In the genomic region with DNA sequence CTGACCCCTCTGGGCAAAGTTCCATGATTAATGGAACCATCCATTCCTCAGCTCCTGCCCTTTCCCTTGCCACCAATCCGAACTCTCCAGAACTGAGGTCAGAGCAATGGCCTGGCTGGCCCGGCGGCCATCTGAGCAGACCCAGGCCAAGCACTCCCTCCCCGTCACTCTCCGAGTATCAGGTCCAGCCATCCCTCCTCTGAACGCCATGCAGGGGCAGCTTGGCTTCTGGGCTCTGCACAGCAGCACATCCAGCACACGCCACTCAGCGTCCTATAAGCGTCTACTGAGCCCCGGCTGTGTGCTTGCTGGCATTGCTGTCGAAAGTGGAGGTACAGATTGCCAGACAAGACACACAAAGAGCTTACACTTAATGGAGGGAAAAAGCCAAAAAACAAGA, we compare ENCODE assay signal across 28 cellular contexts. TPM values are rescaled to one million over a fixed set of nuclear protein-coding genes. Genes with fewer than 3 reads are reported as not detected.
DNase-seq lines count a peak whose midpoint lies in the region; ATAC-seq and TF ChIP-seq lines count a peak whose summit lies in the region.
"Had no signal": no experiment of that assay in that cellular context is flagged by ENCODE, and none has a peak within 500 bp of the region (broad histone marks: within the 10 kb centered on the region; RNA-seq: fewer than 3 reads in every experiment).

No MANE protein-coding gene starts in this region.

- peaks cover 24 to 56% (median 46%) of the 10 kb centered on the region in 10 experiments for H3K4me1 ChIP-seq in BLaER1 treated with 17β-estradiol and CSF1 and Interleukin-3, amounts not matched to agents 10 nM and 100 nM
- peaks cover 15% of the 10 kb centered on the region for H3K4me1 ChIP-seq in IMR-90 (ENCODE audit: control insufficient read depth, insufficient read depth, low read length)
- H3K4me1 ChIP-seq in osteoblast (ENCODE audit: insufficient read depth, low read length) = peaks cover 4% of the 10 kb centered on the region
- H3K4me1 ChIP-seq: breast epithelium, psoas muscle, uterus had no signal

- peak overlapping the region; percentile 31 to 90; a peak in 2 of 4 replicates for H4K8ac ChIP-seq in IMR-90 (ENCODE audit: low read depth in 2 of 2, low read length in 2 of 2)

- H4K5ac ChIP-seq in IMR-90 (ENCODE audit: low read depth, low read length) = peak overlapping the region; percentile 42

- DNase-seq in IMR-90 (no peak), left lobe of liver (ENCODE audit: low spot score) (no peak), osteoblast (ENCODE audit: insufficient read length, low spot score, missing footprints) (no peak), left colon (no peak), T-helper 9 cell (no peak)
- no peak for DNase-seq in stimulated activated naive B cell treated with anti-CD40 and anti-IgM and Interleukin-4, amounts not matched to agents 10 μg/mL and 1 μg/mL and 100 μg/mL, for 72 hours
- DNase-seq: activated CD4-positive, alpha-beta T cell treated with anti-CD3 and anti-CD28 coated beads, Interleukin-2, amount 50 U/mL, for 1 hour; activated effector memory CD4-positive, alpha-beta T cell treated with Interleukin-2 at 50 U/mL for 16 hours; activated T-cell treated with anti-CD3 and anti-CD28 coated beads, Interleukin-2, amount 50 U/mL, for 1 hour; BE2C; COR-L47; hypothalamus; Kasumi-1; mesendoderm; NCI-H1417 treated with DMSO at 0.1 percent for 48 hours; NCI-H2029 treated with DMSO at 0.1 percent for 48 hours; NCI-H526 treated with DMSO at 0.1 percent for 48 hours; NK-92 treated with Interleukin-12 subunit alpha and Interleukin-12 subunit beta, amount 100 ng/mL, for 24 hours; PC-3; psoas muscle; SHP77; uterus had no signal

- H3K79me2 ChIP-seq in osteoblast (ENCODE audit: insufficient read depth, low read length) = no peaks in the 10 kb centered on the region

- no peak overlapping the region for H3K4me3 Mint-ChIP-seq in stimulated activated naive B cell treated with anti-CD40 and anti-IgM and Interleukin-4, amounts not matched to agents 10 μg/mL and 1 μg/mL and 100 μg/mL, for 72 hours
- H3K4me3 Mint-ChIP-seq: activated naive CD8-positive, alpha-beta T cell; stimulated activated memory B cell treated with anti-CD40 and anti-IgM and Interleukin-4, amounts not matched to agents 10 μg/mL and 1 μg/mL and 100 μg/mL, for 72 hours had no signal

- peak overlapping the region; percentile 18 for H2BK5ac ChIP-seq in IMR-90 (ENCODE audit: low read depth, low read length, poor library complexity, severe bottlenecking)

- peak overlapping the region; percentile 15 for H2AK9ac ChIP-seq in IMR-90 (replicated peaks; ENCODE audit: low read depth, low read length, poor library complexity)

- peak overlapping the region in 9 of 11 experiments; percentile 36 to 72 (median 56); a peak in 15 of 22 replicates for H3K27ac ChIP-seq in BLaER1 treated with 17β-estradiol and CSF1 and Interleukin-3, amounts not matched to agents 10 nM and 100 nM
- H3K27ac ChIP-seq in IMR-90 (ENCODE audit: insufficient read depth, low read length) = no peak overlapping the region
- H3K27ac ChIP-seq in osteoblast (ENCODE audit: low read depth, low read length) = no peak overlapping the region
- H3K27ac ChIP-seq: breast epithelium, psoas muscle, suprapubic skin, uterus had no signal

- H3K14ac ChIP-seq in IMR-90 (replicated peaks; ENCODE audit: low read depth, low read length) = peak overlapping the region; percentile 87

- POLR2A ChIA-PET in IMR-90 (lab: Charles Lee; ENCODE audit: unreplicated experiment) = no interaction called here

- peaks cover 15% of the 10 kb centered on the region for H3K9me1 ChIP-seq in IMR-90 (ENCODE audit: insufficient read depth, low read length)

- in situ Hi-C loops in IMR-90 (cut with MboI; ENCODE audit: low sequenced_read_pairs) = no loop called here

- no peak overlapping the region for H3K27ac Mint-ChIP-seq in stimulated activated naive B cell treated with anti-CD40 and anti-IgM and Interleukin-4, amounts not matched to agents 10 μg/mL and 1 μg/mL and 100 μg/mL, for 72 hours
- H3K27ac Mint-ChIP-seq: activated naive CD8-positive, alpha-beta T cell; stimulated activated memory B cell treated with anti-CD40 and anti-IgM and Interleukin-4, amounts not matched to agents 10 μg/mL and 1 μg/mL and 100 μg/mL, for 72 hours had no signal

- peaks cover 0 to 25% (median 15%) of the 10 kb centered on the region in 11 experiments; a peak in 15 of 22 replicates for H3K9me3 ChIP-seq in BLaER1 treated with 17β-estradiol and CSF1 and Interleukin-3, amounts not matched to agents 10 nM and 100 nM (replicated peaks in 1 of 11)
- H3K9me3 ChIP-seq in IMR-90 (ENCODE audit: control insufficient read depth, insufficient read depth, low read length) (no peaks in the 10 kb centered on the region), osteoblast (ENCODE audit: low read depth, low read length) (no peaks in the 10 kb centered on the region)
- H3K9me3 ChIP-seq: BE2C, breast epithelium, psoas muscle, suprapubic skin, uterus had no signal

- TF ChIP-seq CTCF in IMR-90 (conservative IDR thresholded peaks at IDR 0.05; ENCODE audit: low read depth, low read length) (no peak), osteoblast (IDR thresholded peaks at IDR 0.05; ENCODE audit: extremely low read depth, low read depth, low read length) (no peak)

- no peak overlapping the region for H3K56ac ChIP-seq in IMR-90 (ENCODE audit: extremely low read depth, insufficient read depth, low read length)

- no peaks in the 10 kb centered on the region for H3K36me3 ChIP-seq in BLaER1 treated with 17β-estradiol and CSF1 and Interleukin-3, amounts not matched to agents 10 nM and 100 nM
- H3K36me3 ChIP-seq in IMR-90 (ENCODE audit: control insufficient read depth, insufficient read depth, low read length) = no peaks in the 10 kb centered on the region
- H3K36me3 ChIP-seq in osteoblast (ENCODE audit: insufficient read depth, low read length) = no peaks in the 10 kb centered on the region
- H3K36me3 ChIP-seq: BE2C, breast epithelium, suprapubic skin, uterus had no signal

- intact Hi-C loops in IMR-90 (cut with micrococcal nuclease) = no loop called here
- intact Hi-C loops in left colon (cut with DNase I, micrococcal nuclease) = no loop called here

- no TSS peak for BruUV-seq in IMR-90 (replicated peaks; lab: Mats Ljungman, UMichigan)

- dilution Hi-C loops in IMR-90 (cut with HindIII; ENCODE audit: low sequenced_read_pairs, unreplicated experiment) = no loop called here

- H3K18ac ChIP-seq in IMR-90 (ENCODE audit: low read depth, low read length) = peak overlapping the region; percentile 2; the same call in 1 of the 2 replicates

- peak overlapping the region; percentile 89 for H2AK5ac ChIP-seq in IMR-90 (ENCODE audit: low read depth, low read length)

- no peaks in the 10 kb centered on the region for H3K9me3 Mint-ChIP-seq in stimulated activated naive B cell treated with anti-CD40 and anti-IgM and Interleukin-4, amounts not matched to agents 10 μg/mL and 1 μg/mL and 100 μg/mL, for 72 hours
- H3K9me3 Mint-ChIP-seq: stimulated activated memory B cell treated with anti-CD40 and anti-IgM and Interleukin-4, amounts not matched to agents 10 μg/mL and 1 μg/mL and 100 μg/mL, for 72 hours had no signal

- H2BK20ac ChIP-seq in IMR-90 (ENCODE audit: low read depth, low read length) = peak overlapping the region; percentile 92

- peak overlapping the region; percentile 66 for H4K91ac ChIP-seq in IMR-90 (ENCODE audit: insufficient read depth, low read depth, low read length)

- peak overlapping the region; percentile 34; the same call in 1 of the 3 replicates for H2BK15ac ChIP-seq in IMR-90 (ENCODE audit: low read depth, low read length)

- peak overlapping the region; percentile 92 for H2BK120ac ChIP-seq in IMR-90 (ENCODE audit: low read depth, low read length)

- H3K79me1 ChIP-seq in IMR-90 (ENCODE audit: low read depth in 1 of 2, low read length in 2 of 2) = no peaks in the 10 kb centered on the region

- H3K27me3 Mint-ChIP-seq in stimulated activated naive B cell treated with anti-CD40 and anti-IgM and Interleukin-4, amounts not matched to agents 10 μg/mL and 1 μg/mL and 100 μg/mL, for 72 hours = peaks cover 21 to 24% of the 10 kb centered on the region in 2 donors
- H3K27me3 Mint-ChIP-seq: activated naive CD8-positive, alpha-beta T cell; stimulated activated memory B cell treated with anti-CD40 and anti-IgM and Interleukin-4, amounts not matched to agents 10 μg/mL and 1 μg/mL and 100 μg/mL, for 72 hours had no signal

- CTCF ChIA-PET in IMR-90 (lab: Yijun Ruan, JAX) = no interaction called here

- H3K4me3 ChIP-seq in BLaER1 treated with 17β-estradiol and CSF1 and Interleukin-3, amounts not matched to agents 10 nM and 100 nM = no peak overlapping the region
- no peak overlapping the region for H3K4me3 ChIP-seq in IMR-90 (ENCODE audit: insufficient read depth, low read depth, low read length)
- no peak overlapping the region for H3K4me3 ChIP-seq in osteoblast (ENCODE audit: insufficient read depth, low read length)
- H3K4me3 ChIP-seq: breast epithelium, psoas muscle, suprapubic skin, uterus had no signal

- no peaks in the 10 kb centered on the region for H4K20me1 ChIP-seq in BLaER1 treated with 17β-estradiol and CSF1 and Interleukin-3, amounts not matched to agents 10 nM and 100 nM
- H4K20me1 ChIP-seq in IMR-90 (ENCODE audit: insufficient read depth, low read length) = no peaks in the 10 kb centered on the region
- H4K20me1 ChIP-seq in osteoblast (ENCODE audit: insufficient read depth, low read length) = no peaks in the 10 kb centered on the region

- ATAC-seq in IMR-90 (ENCODE audit: low read depth) (no peak), left lobe of liver (peak; percentile 19), left colon (no peak)
- ATAC-seq in stimulated activated naive B cell treated with anti-CD40 and anti-IgM and Interleukin-4, amounts not matched to agents 10 μg/mL and 1 μg/mL and 100 μg/mL, for 72 hours (replicated peaks) = no peak
- ATAC-seq: HCT116; PC-3; psoas muscle; stimulated activated memory B cell treated with anti-CD40 and anti-IgM and Interleukin-4, amounts not matched to agents 10 μg/mL and 1 μg/mL and 100 μg/mL, for 72 hours had no signal

- peak overlapping the region; percentile 68 to 87 (median 76); a peak in 19 of 22 replicates for H3K4me2 ChIP-seq in BLaER1 treated with 17β-estradiol and CSF1 and Interleukin-3, amounts not matched to agents 10 nM and 100 nM
- H3K4me2 ChIP-seq in IMR-90 (ENCODE audit: low read depth, low read length) = no peak overlapping the region
- H3K4me2 ChIP-seq in osteoblast (ENCODE audit: insufficient read depth, low read length) = no peak overlapping the region

- H3K4me1 Mint-ChIP-seq in stimulated activated naive B cell treated with anti-CD40 and anti-IgM and Interleukin-4, amounts not matched to agents 10 μg/mL and 1 μg/mL and 100 μg/mL, for 72 hours = peaks cover 7 to 14% of the 10 kb centered on the region in 2 donors
- H3K4me1 Mint-ChIP-seq: stimulated activated memory B cell treated with anti-CD40 and anti-IgM and Interleukin-4, amounts not matched to agents 10 μg/mL and 1 μg/mL and 100 μg/mL, for 72 hours had no signal

- H3K36me3 Mint-ChIP-seq in stimulated activated naive B cell treated with anti-CD40 and anti-IgM and Interleukin-4, amounts not matched to agents 10 μg/mL and 1 μg/mL and 100 μg/mL, for 72 hours = no peaks in the 10 kb centered on the region
- H3K36me3 Mint-ChIP-seq: activated naive CD8-positive, alpha-beta T cell; stimulated activated memory B cell treated with anti-CD40 and anti-IgM and Interleukin-4, amounts not matched to agents 10 μg/mL and 1 μg/mL and 100 μg/mL, for 72 hours had no signal

- TF ChIP-seq RAD21 in IMR-90 (IDR thresholded peaks at IDR 0.05; ENCODE audit: low read length) = no peak

- peak overlapping the region; percentile 92 for H3K4ac ChIP-seq in IMR-90 (ENCODE audit: low read depth, low read length)

- H2AFZ ChIP-seq in IMR-90 (replicated peaks; ENCODE audit: low read length, poor library complexity) (peak overlapping the region; percentile 73), osteoblast (ENCODE audit: low read length) (peak overlapping the region; percentile 36)

- H3K23ac ChIP-seq in IMR-90 (ENCODE audit: low read depth, low read length) = peak overlapping the region; percentile 16; the same call in 1 of the 2 replicates

- WGBS in IMR-90 (ENCODE audit: extremely low coverage in 2 of 2, insufficient read length in 1 of 2), 2 experiments = no CpG with 5 or more reads among the region's 11 CpGs

- H3K27me3 ChIP-seq in BLaER1 treated with 17β-estradiol and CSF1 and Interleukin-3, amounts not matched to agents 10 nM and 100 nM = no peaks in the 10 kb centered on the region
- H3K27me3 ChIP-seq in IMR-90 (ENCODE audit: control insufficient read depth, insufficient read depth, low read length) (no peaks in the 10 kb centered on the region), osteoblast (ENCODE audit: insufficient read depth, low read length) (no peaks in the 10 kb centered on the region)
- H3K27me3 ChIP-seq: BE2C, breast epithelium, suprapubic skin, uterus had no signal

- TF ChIP-seq POLR2A in IMR-90 (IDR thresholded peaks at IDR 0.05; ENCODE audit: low read depth, low read length) = no peak

- H3K9ac ChIP-seq in BLaER1 treated with 17β-estradiol and CSF1 and Interleukin-3, amounts not matched to agents 10 nM and 100 nM = peak overlapping the region in 3 of 11 experiments; percentile 26 to 49 (median 40); a peak in 4 of 22 replicates
- no peak overlapping the region for H3K9ac ChIP-seq in IMR-90 (ENCODE audit: low read depth, low read length)

RNA-seq across cellular contexts. Expression of gene VWF, which starts 34.3 kb away (rescaled TPM):
- total RNA-seq in IMR-90 (2012; rRNA removed) (under 0.01 TPM in 2 replicates), left lobe of liver (6.4 TPM), osteoblast (0.29 and 0.72 TPM in 2 replicates), left colon (10 to 100 TPM; 42.8 to 48.5 TPM)
- polyA plus RNA-seq in IMR-90 (2012; rRNA removed) = 0.09 and 0.10 TPM in 2 replicates
- polyA plus RNA-seq in IMR-90 (2012; cell fraction: cytosol; rRNA removed) = 0.04 and 0.11 TPM in 2 replicates
- polyA plus RNA-seq in IMR-90 (2012; cell fraction: nucleus; rRNA removed; ENCODE audit: low replicate concordance) = 0.14 and 0.34 TPM in 2 replicates
- total RNA-seq: PC-3 had no signal

RNA-seq across cellular contexts. Expression of gene CD9, which starts 41.5 kb away (rescaled TPM):
- total RNA-seq in IMR-90 (2012; rRNA removed) (48.8 and 70.0 TPM in 2 replicates), left lobe of liver (21.2 TPM), osteoblast (19.4 and 34.4 TPM in 2 replicates), left colon (100 to 1,000 TPM; 574 to 766 TPM)
- 69.1 and 70.9 TPM in 2 replicates for polyA plus RNA-seq in IMR-90 (2012; rRNA removed)
- 50.1 and 55.3 TPM in 2 replicates for polyA plus RNA-seq in IMR-90 (2012; cell fraction: cytosol; rRNA removed)
- polyA plus RNA-seq in IMR-90 (2012; cell fraction: nucleus; rRNA removed; ENCODE audit: low replicate concordance) = 19.2 and 35.5 TPM in 2 replicates

Comparison
In these comparisons a context has a peak if more than half of its experiments do, and no peak if none do; other contexts are left out.
1. H3K27ac ChIP-seq: peak in BLaER1 treated with 17β-estradiol and CSF1 and Interleukin-3, amounts not matched to agents 10 nM and 100 nM (9 of 11); none in IMR-90 (single experiment) and osteoblast (single experiment).
2. H3K4me2 ChIP-seq: peak in BLaER1 treated with 17β-estradiol and CSF1 and Interleukin-3, amounts not matched to agents 10 nM and 100 nM (11 of 11); none in IMR-90 (single experiment) and osteoblast (single experiment).